ENCODE assay signal across 8 cellular contexts in the genomic region with DNA sequence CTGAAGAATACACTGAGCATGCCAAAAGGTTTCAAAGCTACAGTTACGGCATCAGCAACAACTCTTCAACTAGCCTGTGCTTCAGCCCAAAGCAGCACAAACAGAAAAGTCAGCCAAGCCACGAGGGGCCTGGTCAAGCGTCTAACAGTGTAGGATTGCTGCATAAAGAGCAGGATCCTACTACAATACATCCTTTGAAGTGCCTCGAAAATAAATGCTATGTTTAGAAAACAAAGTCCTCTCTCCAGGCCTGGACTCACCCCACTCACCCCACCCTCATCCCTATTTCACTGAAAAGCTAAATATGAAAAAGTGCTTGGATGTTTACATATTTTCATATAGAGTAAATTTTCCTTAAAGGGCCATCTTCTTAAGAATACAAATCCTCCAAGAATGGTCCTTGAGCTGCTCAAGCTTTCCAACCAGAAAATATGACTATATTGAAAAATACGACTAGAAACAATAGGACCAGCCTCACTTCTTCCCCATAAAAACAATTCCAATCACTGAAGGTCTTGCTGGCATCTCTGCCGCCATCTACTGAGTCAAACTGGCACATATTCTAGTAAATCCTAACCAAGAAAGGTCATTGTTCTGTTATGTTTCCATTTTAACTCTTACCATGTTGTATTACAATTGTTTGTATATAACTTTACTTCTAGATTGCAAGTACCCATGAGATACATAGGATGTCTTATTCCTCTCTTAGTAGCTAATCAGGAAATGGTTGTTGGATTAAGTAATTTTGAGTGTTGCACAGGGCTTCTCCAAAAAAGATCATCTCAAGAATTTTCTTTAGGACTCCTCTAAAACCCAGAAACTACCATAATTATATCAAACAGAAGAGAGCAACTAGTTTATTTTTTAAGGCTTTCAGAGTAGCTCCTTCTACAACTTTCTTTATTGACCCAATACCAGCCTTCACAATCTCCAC.
DNase-seq lines count a peak whose midpoint lies in the region; ATAC-seq lines count a peak whose summit lies in the region.

No MANE protein-coding gene starts in this region.

- H3K4me3 Mint-ChIP-seq in activated naive CD8-positive, alpha-beta T cell treated with anti-CD3 and anti-CD28 coated beads, Interleukin-2, amount 10 ng/mL, durations not matched to agents 7 days and 5 days = no peak overlapping the region
- no peak overlapping the region for H3K4me3 Mint-ChIP-seq in activated naive CD8-positive, alpha-beta T cell treated with anti-CD3 and anti-CD28 coated beads for 36 hours

- peaks cover 2% of the 10 kb centered on the region for H3K4me1 Mint-ChIP-seq in activated naive CD8-positive, alpha-beta T cell treated with anti-CD3 and anti-CD28 coated beads, Interleukin-2, amount 10 ng/mL, durations not matched to agents 7 days and 5 days
- H3K4me1 Mint-ChIP-seq in activated naive CD8-positive, alpha-beta T cell treated with anti-CD3 and anti-CD28 coated beads for 36 hours = peaks cover 6% of the 10 kb centered on the region

- peaks cover 8% of the 10 kb centered on the region for H3K4me1 ChIP-seq in right cardiac atrium (ENCODE audit: control insufficient read depth, insufficient read depth, low read length)

- 28% methylated on average over 6 of the region's 6 CpGs for WGBS in right cardiac atrium

- no peaks in the 10 kb centered on the region for H3K27me3 ChIP-seq in right cardiac atrium (ENCODE audit: control insufficient read depth, insufficient read depth)

- H3K9me3 Mint-ChIP-seq in activated naive CD8-positive, alpha-beta T cell treated with anti-CD3 and anti-CD28 coated beads, Interleukin-2, amount 10 ng/mL, durations not matched to agents 7 days and 5 days = no peaks in the 10 kb centered on the region
- no peaks in the 10 kb centered on the region for H3K9me3 Mint-ChIP-seq in activated naive CD8-positive, alpha-beta T cell treated with anti-CD3 and anti-CD28 coated beads for 36 hours

- H3K27me3 Mint-ChIP-seq in activated naive CD8-positive, alpha-beta T cell treated with anti-CD3 and anti-CD28 coated beads, Interleukin-2, amount 10 ng/mL, durations not matched to agents 7 days and 5 days = no peaks in the 10 kb centered on the region
- no peaks in the 10 kb centered on the region for H3K27me3 Mint-ChIP-seq in activated naive CD8-positive, alpha-beta T cell treated with anti-CD3 and anti-CD28 coated beads for 36 hours

- no peak for DNase-seq in activated naive CD8-positive, alpha-beta T cell treated with anti-CD3 and anti-CD28 coated beads, Interleukin-2, amount 10 ng/mL, durations not matched to agents 7 days and 5 days
- no peak for DNase-seq in activated naive CD8-positive, alpha-beta T cell treated with anti-CD3 and anti-CD28 coated beads for 36 hours
- DNase-seq in HT1080 (ENCODE audit: low read depth) (peak; percentile 68), NOMO-1 treated with dmso at 0.1 percent for 144 hours (lab: John Stamatoyannopoulos, UW; ENCODE audit: unreplicated experiment) (peak; percentile 16), right cardiac atrium (peak in 2 of 3 donors; percentile 49 to 73), renal cortical epithelial cell (ENCODE audit: low read depth) (peak; percentile 71)
- no peak for DNase-seq in activated CD4-positive, CD25-positive, alpha-beta regulatory T cell (lab: John Stamatoyannopoulos, UW)

- intact Hi-C loops in right cardiac atrium (cut with DNase I) = loop anchor here in 3 of 4 donors (5.0 to 10.0 kb wide), 3 partner anchors 124 to 154 kb away; no protein-coding TSS in a partner anchor

- no peaks in the 10 kb centered on the region for H3K36me3 Mint-ChIP-seq in activated naive CD8-positive, alpha-beta T cell treated with anti-CD3 and anti-CD28 coated beads, Interleukin-2, amount 10 ng/mL, durations not matched to agents 7 days and 5 days
- no peaks in the 10 kb centered on the region for H3K36me3 Mint-ChIP-seq in activated naive CD8-positive, alpha-beta T cell treated with anti-CD3 and anti-CD28 coated beads for 36 hours

- peak overlapping the region; percentile 96 for H3K27ac ChIP-seq in angular gyrus (ENCODE audit: low read depth, low read length)
- H3K27ac ChIP-seq in right cardiac atrium (ENCODE audit: low read length) = peak overlapping the region; percentile 8

- ATAC-seq in activated naive CD8-positive, alpha-beta T cell treated with anti-CD3 and anti-CD28 coated beads, Interleukin-2, amount 10 ng/mL, durations not matched to agents 7 days and 5 days (ENCODE audit: low read depth) = peak; percentile 26
- ATAC-seq in right cardiac atrium = peak; percentile 71 to 75

- no peak overlapping the region for H3K27ac Mint-ChIP-seq in activated naive CD8-positive, alpha-beta T cell treated with anti-CD3 and anti-CD28 coated beads, Interleukin-2, amount 10 ng/mL, durations not matched to agents 7 days and 5 days
- H3K27ac Mint-ChIP-seq in activated naive CD8-positive, alpha-beta T cell treated with anti-CD3 and anti-CD28 coated beads for 36 hours = no peak overlapping the region

- no peak overlapping the region for H3K4me3 ChIP-seq in right cardiac atrium (ENCODE audit: low read length)

- POLR2A ChIA-PET in activated naive CD8-positive, alpha-beta T cell treated with anti-CD3 and anti-CD28 coated beads, Interleukin-2, amount 10 ng/mL, durations not matched to agents 7 days and 5 days (lab: Charles Lee) = interaction anchor here (1.0 kb wide), 1 partner anchor 118 kb away, joined by 3 read pairs; no protein-coding TSS in a partner anchor

- H3K9me3 ChIP-seq in right cardiac atrium (ENCODE audit: control insufficient read depth, low read length) = no peaks in the 10 kb centered on the region

Comparison
In these comparisons a context has a peak if more than half of its experiments do, and no peak if none do; other contexts are left out.
1. DNase-seq: peak in HT1080 (single experiment), NOMO-1 treated with dmso at 0.1 percent for 144 hours (single experiment), right cardiac atrium (2 of 3) and renal cortical epithelial cell (single experiment); none in activated naive CD8-positive, alpha-beta T cell treated with anti-CD3 and anti-CD28 coated beads, Interleukin-2, amount 10 ng/mL, durations not matched to agents 7 days and 5 days (single experiment), activated naive CD8-positive, alpha-beta T cell treated with anti-CD3 and anti-CD28 coated beads for 36 hours (single experiment) and activated CD4-positive, CD25-positive, alpha-beta regulatory T cell (0 of 4).